ENCODE assay signal across 8 cellular contexts in the genomic region with DNA sequence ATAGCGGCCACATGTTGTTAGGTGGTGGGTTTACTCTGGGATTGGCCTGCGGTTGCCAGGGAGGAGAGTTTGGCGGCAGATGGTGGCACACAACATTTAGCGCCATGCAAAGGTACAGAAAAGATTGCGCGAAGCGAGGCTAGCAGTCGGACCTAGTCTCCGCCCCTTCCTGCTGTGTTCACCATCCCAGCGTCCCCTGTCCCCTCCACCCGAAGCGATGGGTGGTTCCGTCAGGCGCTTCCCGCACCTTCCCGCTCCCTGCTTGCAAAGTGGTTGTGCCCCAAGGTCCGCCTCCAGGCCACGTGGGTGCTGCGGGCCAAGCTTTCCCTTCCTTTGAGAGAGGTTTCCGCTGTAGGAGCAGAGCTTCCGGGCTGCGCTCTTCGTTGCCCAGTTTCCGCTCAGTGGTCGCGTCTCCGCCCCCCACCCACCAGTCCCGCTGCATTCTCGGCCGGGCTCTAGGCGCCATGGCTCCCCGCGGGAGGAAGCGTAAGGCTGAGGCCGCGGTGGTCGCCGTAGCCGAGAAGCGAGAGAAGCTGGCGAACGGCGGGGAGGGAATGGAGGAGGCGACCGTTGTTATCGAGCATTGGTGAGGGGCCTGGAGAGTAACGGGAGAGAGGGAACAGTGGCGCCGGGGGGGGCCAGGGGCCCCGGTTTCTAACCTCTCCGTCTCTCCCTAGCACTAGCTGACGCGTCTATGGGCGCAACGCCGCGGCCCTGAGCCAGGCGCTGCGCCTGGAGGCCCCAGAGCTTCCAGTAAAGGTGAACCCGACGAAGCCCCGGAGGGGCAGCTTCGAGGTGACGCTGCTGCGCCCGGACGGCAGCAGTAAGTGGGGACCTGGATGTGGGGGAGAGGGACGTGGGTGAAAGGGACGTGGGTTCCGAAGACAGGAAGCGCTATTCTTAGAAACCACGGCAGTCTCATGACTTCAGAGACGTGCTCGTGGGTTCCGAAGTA. TPM values are rescaled to one million over a fixed set of nuclear protein-coding genes. Genes with fewer than 3 reads are reported as not detected.
DNase-seq lines count a peak whose midpoint lies in the region; ATAC-seq and TF ChIP-seq lines count a peak whose summit lies in the region.

A gene with protein sequence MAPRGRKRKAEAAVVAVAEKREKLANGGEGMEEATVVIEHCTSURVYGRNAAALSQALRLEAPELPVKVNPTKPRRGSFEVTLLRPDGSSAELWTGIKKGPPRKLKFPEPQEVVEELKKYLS (plus strand): TSS at position 360 of the 955 bp plus-strand sequence. CDS start 105 bp downstream, at position 465.

- no peak for TF ChIP-seq CTCF in choroid plexus epithelial cell (conservative IDR thresholded peaks at IDR 0.05; ENCODE audit: low read depth, low read length)
- TF ChIP-seq CTCF in kidney epithelial cell (IDR thresholded peaks at IDR 0.05; ENCODE audit: insufficient read depth, low read length, poor library complexity, severe bottlenecking): no peak

- peaks cover 50% of the 10 kb centered on the region for H3K36me3 Mint-ChIP-seq in activated CD4-positive, alpha-beta T cell treated with anti-CD3 and anti-CD28 coated beads for 36 hours (ENCODE audit: low read depth)

- H3K4me1 Mint-ChIP-seq in activated CD4-positive, alpha-beta T cell treated with anti-CD3 and anti-CD28 coated beads for 36 hours: peaks cover 28% of the 10 kb centered on the region

- H3K27me3 ChIP-seq in kidney epithelial cell (ENCODE audit: control insufficient read depth, insufficient read depth, low read length): no peaks in the 10 kb centered on the region

- intact Hi-C loops in activated CD4-positive, alpha-beta T cell treated with anti-CD3 and anti-CD28 coated beads for 36 hours (cut with DNase I, micrococcal nuclease): loop anchor here (1.0 to 10.0 kb wide), 18 partner anchors 19 to 1403 kb away; a partner anchor contains a TSS

- no peaks in the 10 kb centered on the region for H3K9me3 Mint-ChIP-seq in activated CD4-positive, alpha-beta T cell treated with anti-CD3 and anti-CD28 coated beads for 36 hours (ENCODE audit: low read depth)

- POLR2A ChIA-PET in activated CD4-positive, alpha-beta T cell treated with anti-CD3 and anti-CD28 coated beads for 36 hours (lab: Charles Lee): interaction anchor here (1.0 to 2.5 kb wide), 8 partner anchors 13 to 836 kb away, joined by 3 to 16 read pairs (median 4); a partner anchor contains a TSS

- peaks cover 2% of the 10 kb centered on the region for H3K36me3 ChIP-seq in kidney epithelial cell (ENCODE audit: control insufficient read depth, insufficient read depth, low read length)

- CTCF ChIA-PET in activated CD4-positive, alpha-beta T cell treated with anti-CD3 and anti-CD28 coated beads for 36 hours (lab: Charles Lee): interaction anchor here (0.6 to 6.4 kb wide), 16 partner anchors 11 to 837 kb away, joined by 3 to 45 read pairs (median 4); a partner anchor contains a TSS

- DNase-seq in AML-193 (lab: John Stamatoyannopoulos, UW) (peak; percentile 91 to 93), NCI-H510A treated with DMSO at 0.1 percent for 48 hours (lab: John Stamatoyannopoulos, UW) (peak; percentile 94), choroid plexus epithelial cell (ENCODE audit: low read depth) (peak; percentile 99), kidney epithelial cell (ENCODE audit: low read depth) (peak; percentile 86)
- peak; percentile 98 for DNase-seq in activated CD4-positive, alpha-beta T cell treated with anti-CD3 and anti-CD28 coated beads for 36 hours
- DNase-seq in stimulated activated CD4-positive, alpha-beta T cell treated with anti-CD3 and anti-CD28 coated beads, Interleukin-15, amount 100 ng/mL, for 48 hours (ENCODE audit: low read depth in 2 of 2): peak; percentile 96 to 98

- peak within 1 kb of the TSS; percentile 100 for H3K27ac Mint-ChIP-seq in activated CD4-positive, alpha-beta T cell treated with anti-CD3 and anti-CD28 coated beads for 36 hours

- H3K27me3 Mint-ChIP-seq in activated CD4-positive, alpha-beta T cell treated with anti-CD3 and anti-CD28 coated beads for 36 hours: no peaks in the 10 kb centered on the region

- peak; percentile 91 for TF ChIP-seq POLR2A in GM19193 (IDR thresholded peaks at IDR 0.05; ENCODE audit: extremely low read depth, insufficient read depth, insufficient read length)

- peak within 1 kb of the TSS; percentile 98 for H3K4me3 Mint-ChIP-seq in activated CD4-positive, alpha-beta T cell treated with anti-CD3 and anti-CD28 coated beads for 36 hours

- ATAC-seq in HG03439 (IDR thresholded peaks at IDR 0.05; ENCODE audit: unreplicated experiment): peak; percentile 92
- peak; percentile 94 for ATAC-seq in activated CD4-positive, alpha-beta T cell treated with anti-CD3 and anti-CD28 coated beads for 36 hours

- H3K4me3 ChIP-seq in choroid plexus epithelial cell (ENCODE audit: low read depth, low read length) (peak within 1 kb of the TSS; percentile 76), kidney epithelial cell (ENCODE audit: low read depth, low read length) (peak within 1 kb of the TSS; percentile 92)

RNA-seq across cellular contexts. Expression of the gene that starts here (rescaled TPM):
- total RNA-seq in activated CD4-positive, alpha-beta T cell treated with anti-CD3 and anti-CD28 coated beads for 36 hours: 100 to 1,000 TPM; 117 to 244 TPM
- total RNA-seq in kidney epithelial cell: 249 and 278 TPM in 2 replicates

Comparison
In these comparisons a context has a peak if more than half of its experiments do, and no peak if none do; other contexts are left out.
1. Peak in every context shown above with its lines: DNase-seq, ATAC-seq and H3K4me3 ChIP-seq.